16 cellular contexts compared by ENCODE assay signal in the genomic region with DNA sequence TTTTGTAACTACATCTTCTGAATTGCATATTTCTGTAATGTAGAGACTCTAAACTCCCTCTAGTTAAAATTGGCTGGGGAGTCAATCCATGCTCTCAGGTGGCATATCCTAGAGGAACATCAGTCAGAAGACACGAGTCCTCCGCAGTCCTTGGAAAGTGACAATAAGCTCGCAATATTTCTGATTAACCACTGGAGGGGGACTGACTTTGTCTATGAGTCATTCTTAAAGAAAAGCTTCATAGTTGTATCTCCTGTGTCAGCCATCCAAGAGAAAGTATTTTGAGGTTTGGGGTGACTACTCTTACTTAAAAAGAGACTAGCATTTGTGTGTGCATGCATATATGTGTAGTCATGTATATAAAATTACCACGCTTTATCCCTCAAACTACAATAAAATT.
A peak's percentile ranks its signal among the peaks of the same experiment; 100 is the strongest.
DNase-seq lines count a peak whose midpoint lies in the region; ATAC-seq and TF ChIP-seq lines count a peak whose summit lies in the region.
"Had no signal": no experiment of that assay in that cellular context is flagged by ENCODE, and none has a peak within 500 bp of the region (broad histone marks: within the 10 kb centered on the region; RNA-seq: fewer than 3 reads in every experiment).

No MANE protein-coding gene starts in this region.

- H3K4me3 ChIP-seq in GM23248 (no peak overlapping the region), astrocyte of the spinal cord (ENCODE audit: low read depth, low read length) (no peak overlapping the region), mesenchymal stem cell (ENCODE audit: insufficient read depth in 1 of 2, low read depth in 1 of 2, low read length in 2 of 2) (no peak overlapping the region), body of pancreas (no peak overlapping the region)
- H3K4me3 ChIP-seq: thyroid gland had no signal

- no peaks in the 10 kb centered on the region for H3K9me2 ChIP-seq in GM23248 (ENCODE audit: insufficient read depth)

- H3K9me3 ChIP-seq in GM23248 (ENCODE audit: low read depth) (no peaks in the 10 kb centered on the region), mesenchymal stem cell (ENCODE audit: control insufficient read depth, low read length) (no peaks in the 10 kb centered on the region), body of pancreas (no peaks in the 10 kb centered on the region)
- H3K9me3 ChIP-seq: BE2C, thyroid gland had no signal

- H3K9ac ChIP-seq in GM23248 (no peak overlapping the region), mesenchymal stem cell (ENCODE audit: low read length) (no peak overlapping the region)

- H3K27me3 ChIP-seq in GM23248 (replicated peaks; ENCODE audit: insufficient read depth) (no peaks in the 10 kb centered on the region), mesenchymal stem cell (ENCODE audit: control insufficient read depth in 1 of 2, insufficient read depth in 1 of 2, low read length in 2 of 2) (peaks cover 0 to 13% of the 10 kb centered on the region in 2 experiments), body of pancreas (no peaks in the 10 kb centered on the region)
- H3K27me3 ChIP-seq: thyroid gland had no signal

- no peak overlapping the region for H3K18ac ChIP-seq in mesenchymal stem cell (ENCODE audit: low read depth in 1 of 2, low read length in 2 of 2)

- H2BK120ac ChIP-seq in mesenchymal stem cell (ENCODE audit: low read depth, low read length), result no peak overlapping the region

- H4K20me1 ChIP-seq in GM23248 (ENCODE audit: insufficient read depth), result no peaks in the 10 kb centered on the region

- H3K4me1 ChIP-seq in GM23248 (ENCODE audit: insufficient read depth) (no peaks in the 10 kb centered on the region), mesenchymal stem cell (ENCODE audit: control insufficient read depth, insufficient read depth, low read depth, low read length) (no peaks in the 10 kb centered on the region), body of pancreas (no peaks in the 10 kb centered on the region)
- H3K4me1 ChIP-seq: BE2C, thyroid gland had no signal

- ATAC-seq in HG03460 (IDR thresholded peaks at IDR 0.05; ENCODE audit: unreplicated experiment) (no peak), body of pancreas (no peak), GM21528 (IDR thresholded peaks at IDR 0.05; ENCODE audit: low FRiP score, unreplicated experiment) (no peak)
- ATAC-seq: natural killer cell; stimulated activated memory B cell treated with anti-CD40 and anti-IgM and Interleukin-4, amounts not matched to agents 10 μg/mL and 1 μg/mL and 100 μg/mL, for 72 hours had no signal

- no peak overlapping the region for H2BK12ac ChIP-seq in mesenchymal stem cell (ENCODE audit: low read length in 2 of 2)

- no peak overlapping the region for H2AFZ ChIP-seq in GM23248
- H2AFZ ChIP-seq in mesenchymal stem cell (ENCODE audit: low read depth, low read length), result no peak overlapping the region

- H4K8ac ChIP-seq in mesenchymal stem cell (ENCODE audit: low read length), result no peak overlapping the region

- H3K4ac ChIP-seq in mesenchymal stem cell (ENCODE audit: low read depth in 1 of 2, low read length in 2 of 2), result no peak overlapping the region

- peak; percentile 3 for TF ChIP-seq CTCF in astrocyte of the spinal cord (IDR thresholded peaks at IDR 0.05; ENCODE audit: low read depth, low read length)
- TF ChIP-seq CTCF in body of pancreas (IDR thresholded peaks at IDR 0.05), result no peak

- no peak overlapping the region for H3K23ac ChIP-seq in mesenchymal stem cell (ENCODE audit: low read length in 2 of 2)

- no peak overlapping the region for H3K14ac ChIP-seq in mesenchymal stem cell (ENCODE audit: low read length in 2 of 2)

- no peak overlapping the region for H4K91ac ChIP-seq in mesenchymal stem cell (ENCODE audit: low read length)

- H3K79me1 ChIP-seq in mesenchymal stem cell (replicated peaks; ENCODE audit: low read length, poor library complexity, severe bottlenecking), result no peaks in the 10 kb centered on the region

- WGBS in GM23248 (ENCODE audit: low coverage in 1 of 2, low lambda C conversion rate in 2 of 2, missing lambda C conversion rate in 2 of 2), 2 experiments, result 37 to 54% methylated on average over 4 of the region's 4 CpGs
- 74% methylated on average over 3 of the region's 4 CpGs for WGBS in mesenchymal stem cell
- WGBS in body of pancreas, 2 donors, result 65 to 72% methylated on average over 4 of the region's 4 CpGs

- TF ChIP-seq POLR2A in body of pancreas (IDR thresholded peaks at IDR 0.05), result no peak

- DNase-seq in GM23248, result peak; percentile 9
- DNase-seq in Kasumi-1 (lab: John Stamatoyannopoulos, UW), result peak; percentile 23 to 41
- no peak for DNase-seq in astrocyte of the spinal cord (ENCODE audit: low read depth, low spot score)
- DNase-seq in mesenchymal stem cell, result peak; percentile 14
- DNase-seq in T1000 (lab: John Stamatoyannopoulos, UW), result no peak
- no peak for DNase-seq in body of pancreas
- DNase-seq: activated CD4-positive, alpha-beta T cell treated with anti-CD3 and anti-CD28 coated beads, Interleukin-2, amount 10 ng/mL, durations not matched to agents 24 days and 14 days; BE2C; GDM1; mammary epithelial cell; natural killer cell; stimulated activated CD4-positive, alpha-beta T cell treated with anti-CD3 and anti-CD28 coated beads, Interleukin-12 subunit alpha, Interleukin-12 subunit beta, amount 100 ng/mL, for 4 hours; thyroid gland had no signal

- H2BK15ac ChIP-seq in mesenchymal stem cell (ENCODE audit: low read depth, poor library complexity, severe bottlenecking), result no peak overlapping the region

- H3F3A ChIP-seq in GM23248 (ENCODE audit: insufficient read depth), result no peaks in the 10 kb centered on the region

- H2BK5ac ChIP-seq in mesenchymal stem cell (ENCODE audit: low read depth, low read length, poor library complexity, severe bottlenecking), result no peak overlapping the region

- intact Hi-C loops in body of pancreas (cut with DNase I), result no loop called here

- H3K27ac ChIP-seq in GM23248 (no peak overlapping the region), mesenchymal stem cell (ENCODE audit: low read length, poor library complexity, severe bottlenecking) (no peak overlapping the region), body of pancreas (no peak overlapping the region)
- H3K27ac ChIP-seq: thyroid gland had no signal

- H3K4me2 ChIP-seq in GM23248 (ENCODE audit: unreplicated experiment) (no peak overlapping the region), mesenchymal stem cell (ENCODE audit: low read length, poor library complexity, severe bottlenecking) (no peak overlapping the region)

- in situ Hi-C loops in GM23248 (cut with MboI) (no loop called here), astrocyte of the spinal cord (cut with HindIII; ENCODE audit: low sequenced_read_pairs) (no loop called here)

- no peaks in the 10 kb centered on the region for H3K36me3 ChIP-seq in GM23248 (ENCODE audit: low read depth)
- no peaks in the 10 kb centered on the region for H3K36me3 ChIP-seq in mesenchymal stem cell (ENCODE audit: control insufficient read depth in 1 of 2, insufficient read depth in 2 of 2, low read depth in 1 of 2, low read length in 2 of 2)
- H3K36me3 ChIP-seq in body of pancreas (replicated peaks in 1 of 2; ENCODE audit: insufficient read depth in 1 of 2, low read depth in 2 of 2), result no peaks in the 10 kb centered on the region
- H3K36me3 ChIP-seq: BE2C, thyroid gland had no signal

- H2AK5ac ChIP-seq in mesenchymal stem cell (ENCODE audit: low read length, severe bottlenecking), result no peak overlapping the region

- H3K79me2 ChIP-seq in GM23248 (ENCODE audit: insufficient read depth), result no peaks in the 10 kb centered on the region

Comparison
In these comparisons a context has a peak if more than half of its experiments do, and no peak if none do; other contexts are left out.
1. DNase-seq: peak in GM23248 (single experiment), Kasumi-1 (2 of 2) and mesenchymal stem cell (single experiment); none in astrocyte of the spinal cord (single experiment), T1000 (single experiment) and body of pancreas (0 of 4).